ENCODE assay signal across 14 cellular contexts in genomic region chr20:60104980-60105379, GRCh38.
"Had no signal": no experiment of that assay in that cellular context is flagged by ENCODE, and none has a peak within 500 bp of the region (broad histone marks: within the 10 kb centered on the region; RNA-seq: fewer than 3 reads in every experiment).

No MANE protein-coding gene starts in this region.

- H3K4me3 ChIP-seq: thoracic aorta, uterus had no signal

- DNase-seq: activated CD4-positive, alpha-beta T cell treated with anti-CD3 and anti-CD28 coated beads, Interleukin-2, amount 50 U/mL, for 1 hour; activated T-cell treated with anti-CD3 and anti-CD28 coated beads for 4 hours; amygdala; brain microvascular endothelial cell; nephron progenitor cell; retina; stimulated activated CD4-positive, alpha-beta T cell treated with anti-CD3 and anti-CD28 coated beads, Interleukin-15, amount 100 ng/mL, for 24 hours; stimulated activated CD4-positive, alpha-beta T cell treated with anti-CD3 and anti-CD28 coated beads, Interleukin-4, amount 100 ng/mL, for 24 hours; stimulated activated naive CD8-positive, alpha-beta T cell treated with anti-CD3 and anti-CD28 coated beads, Interleukin-15, amount 100 ng/mL, for 72 hours; T-helper 2 cell; uterus had no signal

- H3K36me3 ChIP-seq: brain microvascular endothelial cell, thoracic aorta, uterus had no signal

- ATAC-seq: stimulated activated naive CD8-positive, alpha-beta T cell treated with anti-CD3 and anti-CD28 coated beads, Interleukin-15, amount 100 ng/mL, for 72 hours had no signal

- H3K36me3 Mint-ChIP-seq: activated naive CD4-positive, alpha-beta T cell treated with anti-CD3 and anti-CD28 coated beads, Interleukin-2, amount 50 U/mL, for 24 hours had no signal

- H3K9me3 ChIP-seq: thoracic aorta, uterus had no signal

- H3K27me3 ChIP-seq: brain microvascular endothelial cell, uterus had no signal

- H3K9me3 Mint-ChIP-seq: activated naive CD4-positive, alpha-beta T cell treated with anti-CD3 and anti-CD28 coated beads, Interleukin-2, amount 50 U/mL, for 24 hours; stimulated activated naive CD8-positive, alpha-beta T cell treated with anti-CD3 and anti-CD28 coated beads, Interleukin-15, amount 100 ng/mL, for 72 hours had no signal

- H3K27ac ChIP-seq: brain microvascular endothelial cell, parathyroid adenoma, thoracic aorta, uterus had no signal

- H3K9ac ChIP-seq: parathyroid adenoma had no signal

- H3K4me1 Mint-ChIP-seq: activated naive CD4-positive, alpha-beta T cell treated with anti-CD3 and anti-CD28 coated beads, Interleukin-2, amount 50 U/mL, for 24 hours had no signal

- H3K4me3 Mint-ChIP-seq: activated naive CD4-positive, alpha-beta T cell treated with anti-CD3 and anti-CD28 coated beads, Interleukin-2, amount 50 U/mL, for 24 hours; nephron progenitor cell; stimulated activated naive CD8-positive, alpha-beta T cell treated with anti-CD3 and anti-CD28 coated beads, Interleukin-15, amount 100 ng/mL, for 72 hours had no signal

- H3K27me3 Mint-ChIP-seq: activated naive CD4-positive, alpha-beta T cell treated with anti-CD3 and anti-CD28 coated beads, Interleukin-2, amount 50 U/mL, for 24 hours had no signal

- H3K27ac Mint-ChIP-seq: activated naive CD4-positive, alpha-beta T cell treated with anti-CD3 and anti-CD28 coated beads, Interleukin-2, amount 50 U/mL, for 24 hours; stimulated activated naive CD8-positive, alpha-beta T cell treated with anti-CD3 and anti-CD28 coated beads, Interleukin-15, amount 100 ng/mL, for 72 hours had no signal

- H3K4me1 ChIP-seq: parathyroid adenoma, uterus had no signal
